ENCODE assay signal across 1 cellular context in genomic region chr20:47358672-47359532, GRCh38.
A peak's percentile ranks its signal among the peaks of the same experiment; 100 is the strongest.
TF ChIP-seq lines count a peak whose summit lies in the region.

No MANE protein-coding gene starts in this region.

TF ChIP-seq in HepG2, 621 proteins besides CTCF, POLR2A, EP300 and RAD21 (continued from another document and continues in another):
- TF ChIP-seq PRDM15 (CRISPR knock-in tag; IDR thresholded peaks at IDR 0.05) (peak; percentile 88), BRF2 (CRISPR knock-in tag; IDR thresholded peaks at IDR 0.05) (no peak; the same call in 1 of the 2 replicates), PRDM10 (CRISPR knock-in tag; IDR thresholded peaks at IDR 0.05; ENCODE audit: low read depth) (peak; percentile 68; the same call in 1 of the 2 replicates), NFE2 (CRISPR knock-in tag; IDR thresholded peaks at IDR 0.05) (peak; percentile 50), KLF16 (CRISPR knock-in tag; IDR thresholded peaks at IDR 0.05) (peak in 1 of 2 experiments; percentile 96; a peak in 2 of 4 replicates), ZNF224 (CRISPR knock-in tag; IDR thresholded peaks at IDR 0.05) (peak; percentile 98), SIX4 (CRISPR knock-in tag; IDR thresholded peaks at IDR 0.05) (peak; percentile 81), ZNF253 (CRISPR knock-in tag; IDR thresholded peaks at IDR 0.05; ENCODE audit: borderline replicate concordance) (no peak; the same call in 1 of the 2 replicates), MYC (CRISPR knock-in tag; IDR thresholded peaks at IDR 0.05; ENCODE audit: borderline replicate concordance) (peak; percentile 94), IRF1 (CRISPR knock-in tag; IDR thresholded peaks at IDR 0.05; ENCODE audit: low read depth) (peak; percentile 87; the same call in 1 of the 2 replicates), ZNF18 (CRISPR knock-in tag; IDR thresholded peaks at IDR 0.05; ENCODE audit: insufficient replicate concordance) (peak; percentile 95), ZNF816 (CRISPR knock-in tag; IDR thresholded peaks at IDR 0.05; ENCODE audit: borderline replicate concordance) (peak; percentile 93; the same call in 1 of the 2 replicates), ZBTB42 (CRISPR knock-in tag; IDR thresholded peaks at IDR 0.05) (peak; percentile 80), SETDB1 (CRISPR knock-in tag; IDR thresholded peaks at IDR 0.05; ENCODE audit: borderline replicate concordance) (no peak), SRY (CRISPR knock-in tag; IDR thresholded peaks at IDR 0.05) (peak; percentile 75; the same call in 1 of the 2 replicates), SP2 (CRISPR knock-in tag; IDR thresholded peaks at IDR 0.05) (peak; percentile 35; the same call in 1 of the 2 replicates), BCL6 (CRISPR knock-in tag; IDR thresholded peaks at IDR 0.05) (peak; percentile 89), GLI4 (CRISPR knock-in tag; IDR thresholded peaks at IDR 0.05; ENCODE audit: borderline replicate concordance) (0 out of 2 replicates have a peak, but pooled peaks have one; percentile 33), POLR2G (IDR thresholded peaks at IDR 0.05; ENCODE audit: low read depth, low read length) (peak; percentile 99), JARID2 (CRISPR knock-in tag; IDR thresholded peaks at IDR 0.05; ENCODE audit: insufficient replicate concordance) (peak; percentile 69), NFE2L1 (CRISPR knock-in tag; IDR thresholded peaks at IDR 0.05; ENCODE audit: borderline replicate concordance) (0 out of 2 replicates have a peak, but pooled peaks have one; percentile 60), CERS6 (CRISPR knock-in tag; IDR thresholded peaks at IDR 0.05) (no peak), MTA3 (CRISPR knock-in tag; IDR thresholded peaks at IDR 0.05) (no peak), ARNTL (CRISPR knock-in tag; IDR thresholded peaks at IDR 0.05) (peak; percentile 93), GRHL1 (CRISPR knock-in tag; conservative IDR thresholded peaks at IDR 0.05) (no peak), HOMEZ (CRISPR knock-in tag; IDR thresholded peaks at IDR 0.05; ENCODE audit: low read depth) (peak; percentile 89), TBX2 (CRISPR knock-in tag; IDR thresholded peaks at IDR 0.05; ENCODE audit: borderline replicate concordance) (peak; percentile 97), ZNF260 (CRISPR knock-in tag; IDR thresholded peaks at IDR 0.05; ENCODE audit: borderline replicate concordance, low read depth) (no peak; the same call in 1 of the 2 replicates), TOE1 (CRISPR knock-in tag; IDR thresholded peaks at IDR 0.05) (no peak; the same call in 1 of the 2 replicates), ZNF367 (CRISPR knock-in tag; IDR thresholded peaks at IDR 0.05; ENCODE audit: borderline replicate concordance) (peak; percentile 64; the same call in 1 of the 2 replicates), NCOA2 (CRISPR knock-in tag; IDR thresholded peaks at IDR 0.05) (peak; percentile 94), ZNF543 (CRISPR knock-in tag; IDR thresholded peaks at IDR 0.05) (peak; percentile 97), KDM5A (IDR thresholded peaks at IDR 0.05; ENCODE audit: borderline replicate concordance, low read length) (peak; percentile 56; the same call in 1 of the 2 replicates), SATB2 (CRISPR knock-in tag; IDR thresholded peaks at IDR 0.05) (peak; percentile 95), ZNF264 (CRISPR knock-in tag; IDR thresholded peaks at IDR 0.05) (peak; percentile 95), JUN (CRISPR knock-in tag; IDR thresholded peaks at IDR 0.05) (peak; percentile 70), TBX3 (IDR thresholded peaks at IDR 0.05; ENCODE audit: borderline replicate concordance) (no peak; the same call in 1 of the 2 replicates)
